8 cellular contexts compared by ENCODE assay signal in the genomic region with DNA sequence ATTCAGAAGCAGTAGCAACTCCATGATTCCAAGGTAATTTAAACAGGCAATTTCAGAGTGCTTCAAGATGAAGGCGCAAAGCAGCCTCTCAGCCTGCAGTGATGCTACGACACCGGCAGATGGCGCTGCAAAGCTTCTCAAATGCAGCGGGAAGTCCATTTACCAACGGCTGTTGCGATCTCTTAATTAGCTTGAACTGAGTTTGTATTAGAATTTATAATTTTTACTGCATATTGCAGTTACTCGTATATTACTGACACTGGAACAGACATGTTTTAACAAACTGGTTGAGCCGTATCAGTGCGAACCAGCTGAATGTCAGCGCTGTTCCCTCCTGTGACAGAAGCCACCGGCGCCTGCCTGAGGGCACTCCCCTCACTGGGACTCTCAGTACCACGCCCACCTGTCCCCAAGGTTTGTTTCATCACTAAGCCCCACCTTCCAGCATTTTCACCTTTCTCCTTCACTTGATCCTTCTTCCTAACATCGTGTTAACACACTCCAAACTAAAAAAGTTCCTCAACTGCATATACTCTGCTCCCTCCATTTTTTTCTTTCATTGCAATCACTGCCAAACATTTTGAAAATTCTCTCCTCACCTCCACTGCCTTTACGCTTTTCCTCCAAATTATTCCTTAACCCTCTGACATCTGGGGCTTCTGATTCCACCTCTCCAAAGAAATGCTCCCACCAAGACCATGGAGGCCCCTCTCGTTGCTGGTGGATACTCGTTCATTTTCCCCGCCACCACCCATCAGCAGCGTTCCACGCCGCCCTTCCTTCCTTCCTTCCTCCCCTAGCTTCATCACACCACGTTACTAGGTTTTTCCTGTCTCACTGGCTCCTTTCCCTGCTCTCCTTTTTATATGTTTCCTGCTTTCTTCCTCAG. TPM values are rescaled to one million over a fixed set of nuclear protein-coding genes. Genes with fewer than 3 reads are reported as not detected.
DNase-seq lines count a peak whose midpoint lies in the region; ATAC-seq and TF ChIP-seq lines count a peak whose summit lies in the region.

No MANE protein-coding gene starts in this region.

- no peaks in the 10 kb centered on the region for H3K9me3 Mint-ChIP-seq in activated naive CD4-positive, alpha-beta T cell treated with anti-CD3 and anti-CD28 coated beads, Interleukin-2, amount 50 U/mL, for 72 hours
- H3K9me3 Mint-ChIP-seq in glutamatergic neuron (ENCODE audit: unreplicated experiment) = no peaks in the 10 kb centered on the region
- H3K9me3 Mint-ChIP-seq in osteocyte (ENCODE audit: unreplicated experiment) = no peaks in the 10 kb centered on the region

- H3K4me1 Mint-ChIP-seq in glutamatergic neuron (ENCODE audit: low read depth, unreplicated experiment) (peaks cover 20% of the 10 kb centered on the region), osteocyte (ENCODE audit: unreplicated experiment) (peaks cover 14% of the 10 kb centered on the region)

- H3K27me3 Mint-ChIP-seq in glutamatergic neuron (ENCODE audit: unreplicated experiment) (peaks cover 3% of the 10 kb centered on the region), osteocyte (ENCODE audit: unreplicated experiment) (no peaks in the 10 kb centered on the region)

- peak overlapping the region in 1 of 2 donors; percentile 4 for H3K4me3 ChIP-seq in testis

- peak overlapping the region; percentile 54 to 62 for H3K27ac Mint-ChIP-seq in activated naive CD4-positive, alpha-beta T cell treated with anti-CD3 and anti-CD28 coated beads, Interleukin-2, amount 50 U/mL, for 72 hours
- H3K27ac Mint-ChIP-seq in glutamatergic neuron (ENCODE audit: unreplicated experiment) = no peak overlapping the region
- H3K27ac Mint-ChIP-seq in osteocyte (ENCODE audit: unreplicated experiment) = no peak overlapping the region

- no peak overlapping the region for H3K27ac ChIP-seq in testis

- H3K4me1 ChIP-seq in testis = peaks cover 6% of the 10 kb centered on the region

- TF ChIP-seq POLR2A in testis (IDR thresholded peaks at IDR 0.05) = no peak

- no peaks in the 10 kb centered on the region for H3K36me3 ChIP-seq in testis (ENCODE audit: low read depth, missing control alignments)

- 9 to 11% methylated on average over 23 of the region's 23 CpGs for WGBS in testis, 2 donors

- intact Hi-C loops in testis (cut with DNase I; ENCODE audit: low total_unique reads) = no loop called here

- DNase-seq in A172 (ENCODE audit: low spot score) (peak; percentile 75), NCI-H1105 (lab: John Stamatoyannopoulos, UW) (peak; percentile 70), SKM-1 treated with dmso at 0.1 percent for 144 hours (lab: John Stamatoyannopoulos, UW; ENCODE audit: unreplicated experiment) (peak; percentile 70), glutamatergic neuron (peak; percentile 81), osteocyte (ENCODE audit: extremely low spot score, unreplicated experiment) (no peak), testis (peak; percentile 86)
- DNase-seq in activated naive CD4-positive, alpha-beta T cell treated with anti-CD3 and anti-CD28 coated beads, Interleukin-2, amount 50 U/mL, for 72 hours (ENCODE audit: low spot score in 2 of 2) = peak; percentile 79 to 81

- no peaks in the 10 kb centered on the region for H3K9me3 ChIP-seq in testis

- peak; percentile 56 for ATAC-seq in GM18867 (IDR thresholded peaks at IDR 0.05; ENCODE audit: unreplicated experiment)
- peak; percentile 85 to 88 for ATAC-seq in activated naive CD4-positive, alpha-beta T cell treated with anti-CD3 and anti-CD28 coated beads, Interleukin-2, amount 50 U/mL, for 72 hours

- no peaks in the 10 kb centered on the region for H3K27me3 ChIP-seq in testis

- TF ChIP-seq CTCF in glutamatergic neuron (IDR thresholded peaks at IDR 0.05; ENCODE audit: partially characterized antibody, unreplicated experiment) (peak; percentile 98), osteocyte (IDR thresholded peaks at IDR 0.05) (peak; percentile 98), testis (IDR thresholded peaks at IDR 0.05) (peak; percentile 87 to 95 (median 87))

- H3K4me3 Mint-ChIP-seq in glutamatergic neuron (ENCODE audit: unreplicated experiment) (peak overlapping the region; percentile 77), osteocyte (ENCODE audit: unreplicated experiment) (peak overlapping the region; percentile 64)

- H3K36me3 Mint-ChIP-seq in activated naive CD4-positive, alpha-beta T cell treated with anti-CD3 and anti-CD28 coated beads, Interleukin-2, amount 50 U/mL, for 72 hours = no peaks in the 10 kb centered on the region
- H3K36me3 Mint-ChIP-seq in glutamatergic neuron (ENCODE audit: unreplicated experiment) (no peaks in the 10 kb centered on the region), osteocyte (ENCODE audit: unreplicated experiment) (peaks cover 2% of the 10 kb centered on the region)

RNA-seq across cellular contexts. Expression of gene GNL1, which starts 14.5 kb away (rescaled TPM):
- total RNA-seq in A172 (2014; rRNA removed; shearing (Covaris generic)) = 15.0 and 28.2 TPM in 2 replicates
- total RNA-seq in activated naive CD4-positive, alpha-beta T cell treated with anti-CD3 and anti-CD28 coated beads, Interleukin-2, amount 50 U/mL, for 72 hours = 100 to 1,000 TPM; 107 to 139 TPM
- total RNA-seq in glutamatergic neuron (ENCODE audit: unreplicated experiment) (42.1 TPM), osteocyte (81.0 and 84.4 TPM in 2 replicates), testis (10 to 100 TPM; 68.7 to 72.8 TPM)
- polyA plus RNA-seq in testis (ENCODE audit: insufficient read depth, low read depth, low replicate concordance) = 205 TPM

RNA-seq across cellular contexts. Expression of gene PRR3, which starts 15.3 kb away (rescaled TPM):
- 5.5 and 7.6 TPM in 2 replicates for total RNA-seq in A172 (2014; rRNA removed; shearing (Covaris generic))
- total RNA-seq in activated naive CD4-positive, alpha-beta T cell treated with anti-CD3 and anti-CD28 coated beads, Interleukin-2, amount 50 U/mL, for 72 hours = 10 to 100 TPM; 19.8 to 27.4 TPM
- 34.7 TPM for total RNA-seq in glutamatergic neuron (ENCODE audit: unreplicated experiment)
- 12.1 and 17.1 TPM in 2 replicates for total RNA-seq in osteocyte
- total RNA-seq in testis = 10 to 100 TPM; 11.2 to 22.9 TPM
- 11.0 TPM for polyA plus RNA-seq in testis (ENCODE audit: insufficient read depth, low read depth, low replicate concordance)

RNA-seq across cellular contexts. Expression of gene ABCF1, which starts 29.5 kb away (rescaled TPM):
- 45.6 and 45.7 TPM in 2 replicates for total RNA-seq in A172 (2014; rRNA removed; shearing (Covaris generic))
- 10 to 100 TPM; 84.7 to 91.3 TPM for total RNA-seq in activated naive CD4-positive, alpha-beta T cell treated with anti-CD3 and anti-CD28 coated beads, Interleukin-2, amount 50 U/mL, for 72 hours
- total RNA-seq in glutamatergic neuron (ENCODE audit: unreplicated experiment) (62.7 TPM), osteocyte (63.8 and 70.5 TPM in 2 replicates), testis (10 to 100 TPM; 63.2 to 67.1 TPM)
- 104 TPM for polyA plus RNA-seq in testis (ENCODE audit: insufficient read depth, low read depth, low replicate concordance)

RNA-seq across cellular contexts. Expression of gene HLA-E, which starts 52.5 kb away (rescaled TPM):
- 86.1 and 89.5 TPM in 2 replicates for total RNA-seq in A172 (2014; rRNA removed; shearing (Covaris generic))
- 100 to 1,000 TPM; 493 to 574 TPM for total RNA-seq in activated naive CD4-positive, alpha-beta T cell treated with anti-CD3 and anti-CD28 coated beads, Interleukin-2, amount 50 U/mL, for 72 hours
- total RNA-seq in glutamatergic neuron (ENCODE audit: unreplicated experiment) (18.1 TPM), osteocyte (170 and 174 TPM in 2 replicates), testis (100 to 1,000 TPM in 1 of 2 donors, 10 to 100 TPM in 1; 90.2 to 145 TPM)
- 253 TPM for polyA plus RNA-seq in testis (ENCODE audit: insufficient read depth, low read depth, low replicate concordance)

Comparison
In these comparisons a context has a peak if more than half of its experiments do, and no peak if none do; other contexts are left out.
1. H3K27ac Mint-ChIP-seq: peak in activated naive CD4-positive, alpha-beta T cell treated with anti-CD3 and anti-CD28 coated beads, Interleukin-2, amount 50 U/mL, for 72 hours (2 of 2); none in glutamatergic neuron (single experiment) and osteocyte (single experiment).
2. Peak in every context shown above with its lines, with median percentiles within 50 percentile points of each other: CTCF ChIP-seq.